In the genomic region with DNA sequence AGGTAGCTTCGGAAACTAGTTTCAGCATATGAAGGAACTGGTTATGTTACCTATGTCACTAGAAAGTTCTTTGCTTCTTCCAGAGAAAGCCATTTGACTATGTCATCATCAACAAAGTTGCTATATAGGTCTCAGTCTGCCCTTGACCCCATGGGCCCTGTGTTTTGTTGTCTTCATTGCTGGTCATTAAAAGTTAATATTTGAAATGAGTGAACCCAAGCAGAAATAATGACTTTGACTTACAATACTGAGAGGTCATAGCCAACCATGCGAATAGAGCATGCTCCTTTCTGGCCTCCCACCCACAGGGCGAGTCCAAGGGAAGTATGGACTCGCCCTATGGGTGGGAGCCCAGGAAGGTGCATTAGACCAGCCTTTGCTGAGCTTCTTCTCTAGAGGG, we compare ENCODE assay signal across 29 cellular contexts.
"Had no signal": no experiment of that assay in that cellular context is flagged by ENCODE, and none has a peak within 500 bp of the region (broad histone marks: within the 10 kb centered on the region; RNA-seq: fewer than 3 reads in every experiment).

No MANE protein-coding gene starts in this region.

- H3K36me3 ChIP-seq: brain microvascular endothelial cell, SJCRH30, WERI-Rb-1 had no signal

- H3K4me3 ChIP-seq: SJCRH30, SK-N-MC had no signal

- H3K27me3 Mint-ChIP-seq: activated CD4-positive, alpha-beta memory T cell treated with anti-CD3 and anti-CD28 coated beads, Interleukin-2, amount 10 ng/mL, durations not matched to agents 7 days and 5 days; activated naive CD8-positive, alpha-beta T cell; activated naive CD8-positive, alpha-beta T cell treated with anti-CD3 and anti-CD28 coated beads, Interleukin-2, amount 50 U/mL, for 24 hours had no signal

- H3K27ac Mint-ChIP-seq: activated CD4-positive, alpha-beta memory T cell treated with anti-CD3 and anti-CD28 coated beads, Interleukin-2, amount 10 ng/mL, durations not matched to agents 7 days and 5 days; activated CD8-positive, alpha-beta memory T cell treated with anti-CD3 and anti-CD28 coated beads, Interleukin-2, amount 10 ng/mL, durations not matched to agents 7 days and 5 days; activated naive CD4-positive, alpha-beta T cell treated with anti-CD3 and anti-CD28 coated beads, Interleukin-2, amount 10 ng/mL, durations not matched to agents 7 days and 5 days; activated naive CD8-positive, alpha-beta T cell; activated naive CD8-positive, alpha-beta T cell treated with anti-CD3 and anti-CD28 coated beads, Interleukin-2, amount 50 U/mL, for 24 hours had no signal

- H3K9me3 Mint-ChIP-seq: activated CD4-positive, alpha-beta memory T cell treated with anti-CD3 and anti-CD28 coated beads, Interleukin-2, amount 10 ng/mL, durations not matched to agents 7 days and 5 days; activated naive CD4-positive, alpha-beta T cell treated with anti-CD3 and anti-CD28 coated beads, Interleukin-2, amount 10 ng/mL, durations not matched to agents 7 days and 5 days; activated naive CD8-positive, alpha-beta T cell treated with anti-CD3 and anti-CD28 coated beads, Interleukin-2, amount 50 U/mL, for 24 hours had no signal

- ATAC-seq: activated CD8-positive, alpha-beta memory T cell treated with anti-CD3 and anti-CD28 coated beads, Interleukin-2, amount 10 ng/mL, durations not matched to agents 7 days and 5 days; activated naive CD8-positive, alpha-beta T cell treated with anti-CD3 and anti-CD28 coated beads, Interleukin-2, amount 50 U/mL, for 24 hours; Panc1 had no signal

- H3K36me3 Mint-ChIP-seq: activated CD8-positive, alpha-beta memory T cell treated with anti-CD3 and anti-CD28 coated beads, Interleukin-2, amount 10 ng/mL, durations not matched to agents 7 days and 5 days; activated naive CD4-positive, alpha-beta T cell treated with anti-CD3 and anti-CD28 coated beads, Interleukin-2, amount 10 ng/mL, durations not matched to agents 7 days and 5 days; activated naive CD8-positive, alpha-beta T cell had no signal

- H3K27me3 ChIP-seq: brain microvascular endothelial cell, SJCRH30 had no signal

- H3K27ac ChIP-seq: brain microvascular endothelial cell, SJCRH30, SK-N-MC had no signal

- H3K9me3 ChIP-seq: SJCRH30 had no signal

- H3K4me1 Mint-ChIP-seq: activated CD4-positive, alpha-beta memory T cell treated with anti-CD3 and anti-CD28 coated beads, Interleukin-2, amount 10 ng/mL, durations not matched to agents 7 days and 5 days; activated CD8-positive, alpha-beta memory T cell treated with anti-CD3 and anti-CD28 coated beads, Interleukin-2, amount 10 ng/mL, durations not matched to agents 7 days and 5 days; activated naive CD4-positive, alpha-beta T cell treated with anti-CD3 and anti-CD28 coated beads, Interleukin-2, amount 10 ng/mL, durations not matched to agents 7 days and 5 days; activated naive CD8-positive, alpha-beta T cell treated with anti-CD3 and anti-CD28 coated beads, Interleukin-2, amount 50 U/mL, for 24 hours had no signal

- H3K4me1 ChIP-seq: SJCRH30 had no signal

- DNase-seq: activated CD4-positive, alpha-beta memory T cell treated with anti-CD3 and anti-CD28 coated beads, Interleukin-2, amount 10 ng/mL, durations not matched to agents 7 days and 5 days; activated CD4-positive, alpha-beta T cell treated with anti-CD3 and anti-CD28 coated beads for 1 hour; activated CD4-positive, alpha-beta T cell treated with anti-CD3 and anti-CD28 coated beads for 48 hours; activated CD4-positive, CD25-positive, alpha-beta regulatory T cell; activated CD8-positive, alpha-beta memory T cell treated with anti-CD3 and anti-CD28 coated beads for 24 hours; activated CD8-positive, alpha-beta memory T cell treated with anti-CD3 and anti-CD28 coated beads, Interleukin-2, amount 10 ng/mL, durations not matched to agents 7 days and 5 days; activated CD8-positive, alpha-beta memory T cell treated with anti-CD3 and anti-CD28 coated beads, Interleukin-2, amount 50 U/mL, for 48 hours; activated effector memory CD4-positive, alpha-beta T cell treated with Interleukin-2 at 50 U/mL for 16 hours; activated naive CD4-positive, alpha-beta T cell treated with anti-CD3 and anti-CD28 coated beads, Interleukin-2, amount 10 ng/mL, durations not matched to agents 7 days and 5 days; activated naive CD8-positive, alpha-beta T cell treated with anti-CD3 and anti-CD28 coated beads, Interleukin-2, amount 50 U/mL, for 24 hours; activated T-cell treated with anti-CD3 and anti-CD28 coated beads, Interleukin-2, amount 50 U/mL, for 48 hours; anterior cingulate cortex; brain microvascular endothelial cell; KG1; MM.1S; MV-4-11; NCI-H1092; NCI-H1436 treated with DMSO at 0.1 percent for 48 hours; NCI-H1694 treated with DMSO at 0.1 percent for 48 hours; NCI-H2029; NCI-H345; NCI-H524 treated with DMSO at 0.1 percent for 48 hours; SHP77; SJCRH30; T1000; WERI-Rb-1 had no signal

- H3K4me3 Mint-ChIP-seq: activated CD4-positive, alpha-beta memory T cell treated with anti-CD3 and anti-CD28 coated beads, Interleukin-2, amount 10 ng/mL, durations not matched to agents 7 days and 5 days; activated CD8-positive, alpha-beta memory T cell treated with anti-CD3 and anti-CD28 coated beads, Interleukin-2, amount 10 ng/mL, durations not matched to agents 7 days and 5 days; activated naive CD4-positive, alpha-beta T cell treated with anti-CD3 and anti-CD28 coated beads, Interleukin-2, amount 10 ng/mL, durations not matched to agents 7 days and 5 days; activated naive CD8-positive, alpha-beta T cell; activated naive CD8-positive, alpha-beta T cell treated with anti-CD3 and anti-CD28 coated beads, Interleukin-2, amount 50 U/mL, for 24 hours had no signal
